Comparison of ENCODE assay signal across 20 cellular contexts in the genomic region with DNA sequence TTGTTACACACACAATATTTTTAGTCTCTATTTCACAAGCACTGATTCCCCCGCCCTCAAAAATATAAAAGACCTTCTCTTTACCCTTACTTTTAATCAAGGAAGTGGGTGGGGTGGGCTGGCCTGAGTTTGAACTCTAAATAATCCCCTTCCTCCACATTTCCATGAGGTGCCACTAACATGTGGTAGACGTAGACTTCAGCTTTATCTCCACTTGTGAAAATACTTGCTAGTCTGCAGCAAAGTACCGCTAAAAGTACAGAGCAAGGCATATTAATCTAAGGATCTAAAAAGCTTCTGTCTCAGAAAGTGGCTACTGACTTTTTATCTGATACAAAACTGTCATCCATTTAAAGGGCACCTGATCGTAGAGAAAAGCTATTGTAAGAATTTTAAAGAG.
DNase-seq lines count a peak whose midpoint lies in the region; TF ChIP-seq lines count a peak whose summit lies in the region.
"Had no signal": no experiment of that assay in that cellular context is flagged by ENCODE, and none has a peak within 500 bp of the region (broad histone marks: within the 10 kb centered on the region; RNA-seq: fewer than 3 reads in every experiment).

No MANE protein-coding gene starts in this region.

- H3K18ac ChIP-seq in mesendoderm (ENCODE audit: low read length) = no peak overlapping the region

- DNase-seq in cardiac muscle cell (ENCODE audit: low read depth in 1 of 2, low spot score in 1 of 2) = peak in 1 of 2 donors; percentile 55
- no peak for DNase-seq in cardiac septum (ENCODE audit: low spot score)
- DNase-seq in SK-N-SH = no peak
- DNase-seq in mesendoderm = peak; percentile 40
- no peak for DNase-seq in dedifferentiated amniotic fluid mesenchymal stem cell (ENCODE audit: extremely low spot score)
- no peak for DNase-seq in NCI-H526 treated with DMSO at 0.1 percent for 48 hours (lab: John Stamatoyannopoulos, UW)
- DNase-seq in HuH-7.5 (ENCODE audit: low spot score) = no peak
- DNase-seq: 8988T; ACHN; C1 segment of cervical spinal cord; Caco-2; CD4-positive, alpha-beta memory T cell; DMS79; EL; GDM1; GM23248; H7; HCEC 1CT had no signal

- no peak overlapping the region for H4K5ac ChIP-seq in mesendoderm (ENCODE audit: low read length)

- TF ChIP-seq CTCF in cardiac muscle cell (IDR thresholded peaks at IDR 0.05; ENCODE audit: low read depth, low read length) (no peak), SK-N-SH (IDR thresholded peaks at IDR 0.05) (no peak)

- no peaks in the 10 kb centered on the region for H4K20me1 ChIP-seq in SK-N-SH (ENCODE audit: insufficient read depth)

- no peak overlapping the region for H2AK5ac ChIP-seq in mesendoderm (ENCODE audit: low read length)

- no peak for TF ChIP-seq RAD21 in SK-N-SH (IDR thresholded peaks at IDR 0.05; ENCODE audit: low read length)

- no peak overlapping the region for H2AFZ ChIP-seq in SK-N-SH (ENCODE audit: low read depth)
- H2AFZ ChIP-seq: GM23248 had no signal

- H4K8ac ChIP-seq in mesendoderm (ENCODE audit: low read depth, low read length) = no peak overlapping the region

- H3K9me3 ChIP-seq in cardiac muscle cell (ENCODE audit: low read depth) (no peaks in the 10 kb centered on the region), SK-N-SH (no peaks in the 10 kb centered on the region)
- H3K9me3 ChIP-seq: A549, Caco-2 had no signal

- 16% methylated on average over 4 of the region's 4 CpGs for WGBS in SK-N-SH (ENCODE audit: low lambda C conversion rate)
- no CpG with 5 or more reads among the region's 4 CpGs for WGBS in mesendoderm (ENCODE audit: extremely low coverage, insufficient coverage, low lambda C conversion rate)

- peaks cover 46% of the 10 kb centered on the region for H3K4me1 ChIP-seq in cardiac muscle cell (ENCODE audit: low read depth)
- peaks cover 0 to 16% of the 10 kb centered on the region in 2 experiments; a peak in 2 of 4 replicates for H3K4me1 ChIP-seq in SK-N-SH (ENCODE audit: control insufficient read depth in 1 of 2, insufficient read depth in 2 of 2, low read depth in 1 of 2, low read length in 1 of 2)
- H3K4me1 ChIP-seq in mesendoderm (ENCODE audit: control insufficient read depth, low read depth, low read length) = no peaks in the 10 kb centered on the region
- H3K4me1 ChIP-seq: A549, Caco-2 had no signal

- H2BK5ac ChIP-seq in mesendoderm (ENCODE audit: low read length) = no peak overlapping the region

- H3K9ac ChIP-seq in SK-N-SH (no peak overlapping the region), mesendoderm (ENCODE audit: low read length) (no peak overlapping the region)
- H3K9ac ChIP-seq: GM23248 had no signal

- H3K27me3 ChIP-seq in cardiac muscle cell (no peaks in the 10 kb centered on the region), SK-N-SH (ENCODE audit: insufficient read depth) (no peaks in the 10 kb centered on the region), mesendoderm (ENCODE audit: insufficient read depth, low read length, poor library complexity) (no peaks in the 10 kb centered on the region)

- no peak overlapping the region for H3K4me3 ChIP-seq in cardiac muscle cell
- no peak overlapping the region for H3K4me3 ChIP-seq in SK-N-SH (ENCODE audit: low read depth in 2 of 2, low read length in 1 of 2)
- H3K4me3 ChIP-seq in mesendoderm (ENCODE audit: low read length) = no peak overlapping the region
- H3K4me3 ChIP-seq: A549, GM12878, GM23248 had no signal

- H3K27ac ChIP-seq in cardiac muscle cell (peak overlapping the region; percentile 61), SK-N-SH (ENCODE audit: low read depth in 2 of 2, low read length in 1 of 2) (peak overlapping the region in 1 of 2 experiments; percentile 92; a peak in 2 of 4 replicates), mesendoderm (ENCODE audit: low read depth, low read length) (no peak overlapping the region)
- H3K27ac ChIP-seq: A549, GM23248 had no signal

- TF ChIP-seq EP300 in SK-N-SH (IDR thresholded peaks at IDR 0.05; ENCODE audit: borderline replicate concordance in 1 of 2, low read depth in 1 of 2, low read length in 1 of 2) = peak in 1 of 2 experiments; percentile 40; a peak in 1 of 4 replicates

- H3F3A ChIP-seq in SK-N-SH (replicated peaks; ENCODE audit: insufficient read depth) = no peaks in the 10 kb centered on the region

- H3K9me2 ChIP-seq in SK-N-SH = no peaks in the 10 kb centered on the region

- H3K23ac ChIP-seq in mesendoderm (ENCODE audit: low read length) = no peak overlapping the region

- H3K36me3 ChIP-seq in cardiac muscle cell (no peaks in the 10 kb centered on the region), SK-N-SH (replicated peaks in 1 of 2; ENCODE audit: control insufficient read depth in 1 of 2, insufficient read depth in 2 of 2, low read length in 1 of 2) (no peaks in the 10 kb centered on the region), mesendoderm (ENCODE audit: control insufficient read depth, insufficient read depth, low read length) (no peaks in the 10 kb centered on the region)

- H3K4ac ChIP-seq in mesendoderm (ENCODE audit: low read depth, low read length) = no peak overlapping the region

- H3K79me2 ChIP-seq in SK-N-SH (ENCODE audit: insufficient read depth) (no peaks in the 10 kb centered on the region), mesendoderm (ENCODE audit: control insufficient read depth, insufficient read depth, low read length) (no peaks in the 10 kb centered on the region)

- H2BK120ac ChIP-seq in mesendoderm (ENCODE audit: low read depth, low read length) = no peak overlapping the region

- POLR2A ChIA-PET in SK-N-SH (lab: Yijun Ruan, JAX) = no interaction called here

- H2BK15ac ChIP-seq in mesendoderm (replicated peaks; ENCODE audit: low read depth) = no peak overlapping the region

- H3K56ac ChIP-seq in mesendoderm (ENCODE audit: low read length) = no peak overlapping the region

- no peak overlapping the region for H3K4me2 ChIP-seq in SK-N-SH
- H3K4me2 ChIP-seq in mesendoderm (ENCODE audit: low read length) = no peak overlapping the region
- H3K4me2 ChIP-seq: A549 had no signal

- H3K79me1 ChIP-seq in mesendoderm (ENCODE audit: low read length) = no peaks in the 10 kb centered on the region

- intact Hi-C loops in cardiac septum (cut with DNase I) = no loop called here

- CTCF ChIA-PET in SK-N-SH (lab: Yijun Ruan, JAX) = no interaction called here

TF ChIP-seq in SK-N-SH, 30 proteins besides CTCF, POLR2A, EP300 and RAD21:
- TF ChIP-seq RCOR1 (IDR thresholded peaks at IDR 0.05; ENCODE audit: low read length) (peak; percentile 16; the same call in 1 of the 2 replicates), GATA2 (CRISPR knock-in tag; IDR thresholded peaks at IDR 0.05) (0 out of 2 replicates have a peak, but pooled peaks have one; percentile 10), MXI1 (IDR thresholded peaks at IDR 0.05; ENCODE audit: low read depth, low read length) (no peak), SMC3 (IDR thresholded peaks at IDR 0.05; ENCODE audit: low read depth, low read length) (no peak), USF2 (IDR thresholded peaks at IDR 0.05; ENCODE audit: borderline replicate concordance, low read depth, low read length) (no peak), TCF12 (IDR thresholded peaks at IDR 0.05) (no peak)
